Comparison of ENCODE assay signal across 15 cellular contexts in the genomic region with DNA sequence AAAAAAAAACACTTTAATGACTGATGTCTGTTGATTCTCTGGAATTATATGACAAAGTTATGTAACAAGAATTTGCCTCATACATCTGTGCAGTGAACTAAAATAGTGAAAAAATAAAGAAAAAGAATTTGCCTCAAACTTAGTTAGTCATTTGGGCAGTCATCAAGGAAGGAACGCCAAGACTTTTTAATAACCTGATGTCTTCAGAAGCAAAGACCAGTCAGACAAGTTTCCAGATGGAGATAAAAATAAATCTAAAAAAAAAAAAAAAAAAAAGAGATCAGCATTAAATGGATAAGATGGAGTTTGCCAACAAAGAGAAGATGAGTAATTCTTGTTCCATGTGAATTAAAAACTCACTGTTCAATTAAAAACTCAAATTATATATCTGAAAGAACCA. TPM values are rescaled to one million over a fixed set of nuclear protein-coding genes. Genes with fewer than 3 reads are reported as not detected.
DNase-seq lines count a peak whose midpoint lies in the region; FAIRE-seq and TF ChIP-seq lines count a peak whose summit lies in the region.
"Had no signal": no experiment of that assay in that cellular context is flagged by ENCODE, and none has a peak within 500 bp of the region (broad histone marks: within the 10 kb centered on the region; RNA-seq: fewer than 3 reads in every experiment).

No MANE protein-coding gene starts in this region.

- H3K9me3 ChIP-seq in small intestine (ENCODE audit: control insufficient read depth, low read depth) = no peaks in the 10 kb centered on the region
- H3K9me3 ChIP-seq: Caco-2, HAP-1 had no signal

- H3K27ac ChIP-seq in 22Rv1 (peak overlapping the region; percentile 60), VCaP (peak overlapping the region; percentile 58), small intestine (ENCODE audit: low read depth in 1 of 2, low read length in 1 of 2) (no peak overlapping the region)

- 49 to 74% (median 62%) methylated on average over 1 of the region's 1 CpG for WGBS in small intestine, 3 donors

- peak; percentile 11 for DNase-seq in GM03348 (ENCODE audit: low spot score)
- no peak for DNase-seq in SKM-1 treated with dmso at 0.1 percent for 144 hours (lab: John Stamatoyannopoulos, UW; ENCODE audit: unreplicated experiment)
- DNase-seq in small intestine = no peak
- no peak for DNase-seq in T-helper 9 cell
- DNase-seq in NCI-H748 treated with DMSO at 0.1 percent for 48 hours (lab: John Stamatoyannopoulos, UW) = no peak
- DNase-seq: AML-193, Caco-2, NCI-H1436, NCI-H2029, NCI-H774 had no signal

- FAIRE-seq in islet of Langerhans (lab: Jason Lieb, UNC) = peak; percentile 96
- FAIRE-seq in small intestine (lab: Jason Lieb, UNC) = no peak
- FAIRE-seq: K562 had no signal

- no peaks in the 10 kb centered on the region for H3K27me3 ChIP-seq in small intestine (ENCODE audit: control insufficient read depth in 2 of 2, insufficient read depth in 2 of 2, low read length in 2 of 2)

- no peak for TF ChIP-seq CTCF in 22Rv1 (IDR thresholded peaks at IDR 0.05)
- no peak for TF ChIP-seq CTCF in VCaP (conservative IDR thresholded peaks at IDR 0.05)

- H3K4me3 ChIP-seq in small intestine (ENCODE audit: low read depth in 1 of 2, low read length in 2 of 2) = no peak overlapping the region
- H3K4me3 ChIP-seq: HAP-1, K562 had no signal

- H3K36me3 ChIP-seq in small intestine (ENCODE audit: control insufficient read depth in 2 of 2, insufficient read depth in 2 of 2, low read length in 2 of 2) = no peaks in the 10 kb centered on the region
- H3K36me3 ChIP-seq: HAP-1 had no signal

- no peaks in the 10 kb centered on the region for H3K4me1 ChIP-seq in small intestine (ENCODE audit: control insufficient read depth in 2 of 2, insufficient read depth in 1 of 2, low read depth in 1 of 2, low read length in 1 of 2)
- H3K4me1 ChIP-seq: Caco-2 had no signal

RNA-seq across cellular contexts. Expression of a gene that starts 52.3 kb away (rescaled TPM):
- 1 to 10 TPM; 1.6 to 3.2 (median 1.9) TPM for polyA plus RNA-seq in small intestine

Comparison
In these comparisons a context has a peak if more than half of its experiments do, and no peak if none do; other contexts are left out.
1. H3K27ac ChIP-seq: peak in 22Rv1 (single experiment) and VCaP (single experiment); none in small intestine (0 of 2).